8 cellular contexts compared by ENCODE assay signal in the genomic region with DNA sequence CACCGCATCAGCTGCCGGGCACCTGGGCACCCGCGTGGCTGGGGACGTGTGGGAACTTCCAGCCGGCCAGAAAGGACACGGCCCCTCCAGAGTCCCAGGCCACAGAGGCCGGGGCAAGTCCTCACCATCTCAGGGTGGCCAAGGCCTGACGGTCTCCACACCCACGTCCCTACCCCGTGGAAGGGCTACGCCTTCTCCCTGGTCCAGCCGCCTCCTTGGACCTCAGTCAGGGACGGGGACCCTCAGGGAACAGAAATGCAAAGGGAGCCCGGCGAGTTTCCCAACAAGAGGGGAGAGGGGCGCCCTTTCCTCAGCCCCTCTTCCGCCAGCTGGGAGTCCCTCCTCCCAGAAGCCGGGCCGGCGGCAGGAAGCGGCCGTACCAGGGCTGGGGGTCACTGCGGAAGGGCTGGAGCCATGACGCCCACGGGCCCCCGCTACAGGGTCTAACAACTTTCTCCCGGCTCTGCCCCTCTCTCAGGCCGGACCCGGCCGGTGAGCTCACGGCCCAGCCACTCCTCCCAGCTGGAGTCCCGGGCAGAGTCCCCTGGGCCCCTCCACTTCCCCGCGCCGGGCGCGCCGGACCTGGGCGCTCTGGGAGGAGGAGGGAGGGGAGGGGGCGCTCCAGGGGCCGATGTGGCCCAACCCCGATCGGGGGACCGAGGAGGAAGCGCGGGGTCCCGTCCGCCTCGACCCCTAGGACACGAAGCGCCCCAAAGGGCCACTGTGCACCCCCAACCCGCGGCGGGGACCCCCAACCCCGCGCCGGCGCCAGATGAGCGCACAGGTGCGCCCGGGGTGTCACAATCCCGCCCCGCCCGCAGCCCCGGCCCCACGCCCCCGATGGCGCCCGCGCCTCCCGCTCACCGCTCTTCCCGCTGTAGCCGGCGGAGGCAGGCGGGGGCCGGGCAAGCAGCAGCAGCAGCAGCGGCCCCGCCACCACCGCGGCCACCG. TPM values are rescaled to one million over a fixed set of nuclear protein-coding genes. Genes with fewer than 3 reads are reported as not detected.
DNase-seq lines count a peak whose midpoint lies in the region; ATAC-seq, FAIRE-seq and TF ChIP-seq lines count a peak whose summit lies in the region.

No MANE protein-coding gene starts in this region.

- H2BK120ac ChIP-seq in mesendoderm (ENCODE audit: low read depth, low read length), result peak overlapping the region; percentile 46

- H3K4me2 ChIP-seq in PC-3 (ENCODE audit: low read length), result peak overlapping the region; percentile 91
- H3K4me2 ChIP-seq in mesendoderm (ENCODE audit: low read length), result peak overlapping the region; percentile 93

- no peaks in the 10 kb centered on the region for H3K27me3 ChIP-seq in PC-3 (ENCODE audit: low read length)
- no peaks in the 10 kb centered on the region for H3K27me3 ChIP-seq in mesendoderm (ENCODE audit: insufficient read depth, low read length, poor library complexity)

- no peak overlapping the region for H3K27ac ChIP-seq in PC-3 (ENCODE audit: low read length)
- peak overlapping the region; percentile 53 to 89 for H3K27ac ChIP-seq in coronary artery
- H3K27ac ChIP-seq in mesendoderm (ENCODE audit: low read depth, low read length), result peak overlapping the region; percentile 70

- peak overlapping the region; percentile 97 for H3K4ac ChIP-seq in mesendoderm (ENCODE audit: low read depth, low read length)

- no peaks in the 10 kb centered on the region for H3K9me2 ChIP-seq in PC-3 (replicated peaks; ENCODE audit: low read length)

- peak overlapping the region; percentile 84 for H2BK5ac ChIP-seq in mesendoderm (ENCODE audit: low read length)

- H4K8ac ChIP-seq in mesendoderm (ENCODE audit: low read depth, low read length), result peak overlapping the region; percentile 77

- intact Hi-C loops in PC-3 (cut with micrococcal nuclease), result no loop called here

- no peaks in the 10 kb centered on the region for H4K20me1 ChIP-seq in PC-3 (ENCODE audit: low read length)

- peaks cover 14% of the 10 kb centered on the region for H3K4me1 ChIP-seq in PC-3 (ENCODE audit: insufficient read depth, low read length)
- peaks cover 4% of the 10 kb centered on the region for H3K4me1 ChIP-seq in mesendoderm (ENCODE audit: control insufficient read depth, low read depth, low read length)

- no peaks in the 10 kb centered on the region for H3F3A ChIP-seq in PC-3 (ENCODE audit: low read length, unreplicated experiment)

- peak overlapping the region; percentile 89 for H3K18ac ChIP-seq in mesendoderm (ENCODE audit: low read length)

- no CpG with 5 or more reads among the region's 83 CpGs for WGBS in mesendoderm (ENCODE audit: extremely low coverage, insufficient coverage, low lambda C conversion rate)

- H2BK15ac ChIP-seq in mesendoderm (replicated peaks; ENCODE audit: low read depth), result peak overlapping the region; percentile 10

- ATAC-seq in GM21825 (IDR thresholded peaks at IDR 0.05; ENCODE audit: unreplicated experiment) (peak; percentile 17), PC-3 (peak; percentile 41)

- peak overlapping the region; percentile 100 for H3K23ac ChIP-seq in mesendoderm (ENCODE audit: low read length)

- H3K79me1 ChIP-seq in mesendoderm (ENCODE audit: low read length), result peaks cover 12% of the 10 kb centered on the region

- no peak overlapping the region for H4K5ac ChIP-seq in mesendoderm (ENCODE audit: low read length)

- no TSS peak for BruUV-seq in PC-3 (replicated peaks; lab: Mats Ljungman, UMichigan)

- TF ChIP-seq CTCF in PC-3 (conservative IDR thresholded peaks at IDR 0.05; ENCODE audit: low read depth, low read length), result no peak
- TF ChIP-seq CTCF in coronary artery (IDR thresholded peaks at IDR 0.05), result no peak

- H3K9me3 ChIP-seq in PC-3 (ENCODE audit: low read length), result no peaks in the 10 kb centered on the region

- peak overlapping the region; percentile 53; the same call in 1 of the 2 replicates for H2AFZ ChIP-seq in PC-3 (ENCODE audit: low read length)

- DNase-seq in GM03348 (ENCODE audit: low spot score) (peak; percentile 46), PC-3 (no peak), coronary artery (ENCODE audit: low spot score) (no peak), mesendoderm (no peak), urothelium cell line (ENCODE audit: low spot score) (peak; percentile 30), SW480 (ENCODE audit: low spot score) (no peak)
- DNase-seq in effector CD8-positive, alpha-beta T cell (lab: John Stamatoyannopoulos, UW), result no peak

- no peak overlapping the region for H2AK5ac ChIP-seq in mesendoderm (ENCODE audit: low read length)

- H3K9ac ChIP-seq in PC-3 (ENCODE audit: low read length), result peak overlapping the region; percentile 71
- peak overlapping the region; percentile 97 for H3K9ac ChIP-seq in mesendoderm (ENCODE audit: low read length)

- CTCF ChIA-PET in PC-3 (lab: Charles Lee), result interaction anchor here (1.1 kb wide), 1 partner anchor 19 kb away, joined by 3 read pairs; no protein-coding TSS in a partner anchor

- POLR2A ChIA-PET in PC-3 (lab: Charles Lee; ENCODE audit: unreplicated experiment), result no interaction called here

- no peak for FAIRE-seq in urothelium cell line (lab: Jason Lieb, UNC)

- H3K56ac ChIP-seq in mesendoderm (ENCODE audit: low read length), result peak overlapping the region; percentile 95

- H3K4me3 ChIP-seq in PC-3 (ENCODE audit: low read length), result peak overlapping the region; percentile 84
- H3K4me3 ChIP-seq in coronary artery, result peak overlapping the region; percentile 84
- peak overlapping the region; percentile 82 for H3K4me3 ChIP-seq in mesendoderm (ENCODE audit: low read length)

- no peaks in the 10 kb centered on the region for H3K36me3 ChIP-seq in PC-3 (ENCODE audit: low read depth, low read length)
- peaks cover 4% of the 10 kb centered on the region for H3K36me3 ChIP-seq in mesendoderm (ENCODE audit: control insufficient read depth, insufficient read depth, low read length)

- H3K79me2 ChIP-seq in PC-3 (ENCODE audit: low read length) (peaks cover 22% of the 10 kb centered on the region), mesendoderm (ENCODE audit: control insufficient read depth, insufficient read depth, low read length) (peaks cover 25% of the 10 kb centered on the region)

RNA-seq across cellular contexts. Expression of gene PGAP6, which starts 0.7 kb away (rescaled TPM):
- 40.8 and 56.5 TPM in 2 replicates for total RNA-seq in PC-3 (2014; rRNA removed)
- polyA plus RNA-seq in mesendoderm (2013, experiment 1 of 2), result 41.6 TPM
- 46.4 TPM for polyA plus RNA-seq in mesendoderm (2013, experiment 2 of 2)

RNA-seq across cellular contexts. Expression of gene MRPL28, which starts 10.8 kb away (rescaled TPM):
- 154 and 206 TPM in 2 replicates for total RNA-seq in PC-3 (2014; rRNA removed)
- 85.5 TPM for polyA plus RNA-seq in mesendoderm (2013, experiment 1 of 2)
- 86.9 TPM for polyA plus RNA-seq in mesendoderm (2013, experiment 2 of 2)

RNA-seq across cellular contexts. Expression of gene NME4, which starts 15.9 kb away (rescaled TPM):
- total RNA-seq in PC-3 (2014; rRNA removed), result 182 and 207 TPM in 2 replicates
- 248 TPM for polyA plus RNA-seq in mesendoderm (2013, experiment 1 of 2)
- polyA plus RNA-seq in mesendoderm (2013, experiment 2 of 2), result 246 TPM

RNA-seq across cellular contexts. Expression of gene DECR2, which starts 20.6 kb away (rescaled TPM):
- 19.8 and 22.3 TPM in 2 replicates for total RNA-seq in PC-3 (2014; rRNA removed)
- polyA plus RNA-seq in mesendoderm (2013, experiment 1 of 2), result 10.0 TPM
- 9.9 TPM for polyA plus RNA-seq in mesendoderm (2013, experiment 2 of 2)

RNA-seq across cellular contexts. Expression of gene AXIN1, which starts 28.6 kb away (rescaled TPM):
- 26.9 and 50.8 TPM in 2 replicates for total RNA-seq in PC-3 (2014; rRNA removed)
- polyA plus RNA-seq in mesendoderm (2013, experiment 1 of 2), result 25.3 TPM
- polyA plus RNA-seq in mesendoderm (2013, experiment 2 of 2), result 25.6 TPM

Comparison
In these comparisons a context has a peak if more than half of its experiments do, and no peak if none do; other contexts are left out.
1. DNase-seq: peak in GM03348 (single experiment) and urothelium cell line (single experiment); none in PC-3 (single experiment), coronary artery (single experiment), mesendoderm (single experiment), SW480 (single experiment) and effector CD8-positive, alpha-beta T cell (single experiment).
2. Peak in every context shown above with its lines, with median percentiles within 50 percentile points of each other: H3K4me3 ChIP-seq.